ENCODE assay signal across 8 cellular contexts in genomic region chr2:39913648-39914456, GRCh38.
DNase-seq lines count a peak whose midpoint lies in the region; ATAC-seq and TF ChIP-seq lines count a peak whose summit lies in the region.

No MANE protein-coding gene starts in this region.

- peaks cover 11% of the 10 kb centered on the region for H3K27me3 Mint-ChIP-seq in activated CD4-positive, alpha-beta T cell treated with anti-CD3 and anti-CD28 coated beads for 36 hours
- peaks cover 3% of the 10 kb centered on the region for H3K27me3 Mint-ChIP-seq in GM23338 (ENCODE audit: insufficient read depth, low read depth, poor library complexity)

- no peak overlapping the region for H2BK15ac ChIP-seq in mesendoderm (replicated peaks; ENCODE audit: low read depth)

- H3K79me1 ChIP-seq in mesendoderm (ENCODE audit: low read length), result no peaks in the 10 kb centered on the region

- H3K9me2 ChIP-seq in GM23338 (ENCODE audit: insufficient read depth) (no peaks in the 10 kb centered on the region), PC-3 (replicated peaks; ENCODE audit: low read length) (no peaks in the 10 kb centered on the region)

- no peak overlapping the region for H3K4ac ChIP-seq in mesendoderm (ENCODE audit: low read depth, low read length)

- POLR2A ChIA-PET in activated CD4-positive, alpha-beta T cell treated with anti-CD3 and anti-CD28 coated beads for 36 hours (lab: Charles Lee), result interaction anchor here (0.6 kb wide), 1 partner anchor 298 kb away, joined by 3 read pairs; no protein-coding TSS in a partner anchor
- POLR2A ChIA-PET in PC-3 (lab: Charles Lee; ENCODE audit: unreplicated experiment), result no interaction called here

- H3K4me1 Mint-ChIP-seq in activated CD4-positive, alpha-beta T cell treated with anti-CD3 and anti-CD28 coated beads for 36 hours, result peaks cover 29% of the 10 kb centered on the region
- H3K4me1 Mint-ChIP-seq in GM23338, result peaks cover 20% of the 10 kb centered on the region

- intact Hi-C loops in activated CD4-positive, alpha-beta T cell treated with anti-CD3 and anti-CD28 coated beads for 36 hours (cut with DNase I, micrococcal nuclease), result loop anchor here (1.0 to 10.0 kb wide), 12 partner anchors 301 to 1869 kb away; partner anchors contain the start of gene SLC8A1 (in 2 of the 2)
- intact Hi-C loops in PC-3 (cut with micrococcal nuclease), result loop anchor here (1.0 to 10.0 kb wide), 9 partner anchors 62 to 1871 kb away; partner anchors contain the start of gene SLC8A1
- intact Hi-C loops in dorsolateral prefrontal cortex (cut with DNase I), result loop anchor here (5.0 kb wide), 3 partner anchors 638 to 1868 kb away; no protein-coding TSS in a partner anchor

- H3K27me3 ChIP-seq in GM23338 (ENCODE audit: insufficient read depth) (no peaks in the 10 kb centered on the region), PC-3 (ENCODE audit: low read length) (no peaks in the 10 kb centered on the region), dorsolateral prefrontal cortex (peaks cover 0 to 13% (median 0%) of the 10 kb centered on the region in 45 donors), mesendoderm (ENCODE audit: insufficient read depth, low read length, poor library complexity) (no peaks in the 10 kb centered on the region)

- H2AFZ ChIP-seq in GM23338 (no peak overlapping the region), PC-3 (ENCODE audit: low read length) (no peak overlapping the region)

- no peaks in the 10 kb centered on the region for H3K9me3 ChIP-seq in PC-3 (ENCODE audit: low read length)

- H3K9ac ChIP-seq in PC-3 (ENCODE audit: low read length) (no peak overlapping the region), mesendoderm (ENCODE audit: low read length) (no peak overlapping the region)

- H2AK5ac ChIP-seq in mesendoderm (ENCODE audit: low read length), result no peak overlapping the region

- H3K27ac Mint-ChIP-seq in activated CD4-positive, alpha-beta T cell treated with anti-CD3 and anti-CD28 coated beads for 36 hours, result peak overlapping the region; percentile 67
- no peak overlapping the region for H3K27ac Mint-ChIP-seq in GM23338

- H4K20me1 ChIP-seq in GM23338 (replicated peaks; ENCODE audit: insufficient read depth), result no peaks in the 10 kb centered on the region
- H4K20me1 ChIP-seq in PC-3 (ENCODE audit: low read length), result no peaks in the 10 kb centered on the region

- H3K4me1 ChIP-seq in GM23338 (ENCODE audit: insufficient read depth) (peaks cover 10% of the 10 kb centered on the region; the same call in 1 of the 2 replicates), PC-3 (ENCODE audit: insufficient read depth, low read length) (peaks cover 16% of the 10 kb centered on the region), mesendoderm (ENCODE audit: control insufficient read depth, low read depth, low read length) (no peaks in the 10 kb centered on the region)

- H3K79me2 ChIP-seq in GM23338 (replicated peaks; ENCODE audit: insufficient read depth), result no peaks in the 10 kb centered on the region
- H3K79me2 ChIP-seq in PC-3 (ENCODE audit: low read length), result no peaks in the 10 kb centered on the region
- H3K79me2 ChIP-seq in mesendoderm (ENCODE audit: control insufficient read depth, insufficient read depth, low read length), result no peaks in the 10 kb centered on the region

- no peak for DNase-seq in activated CD4-positive, alpha-beta T cell treated with anti-CD3 and anti-CD28 coated beads for 36 hours
- no peak for DNase-seq in activated CD4-positive, alpha-beta T cell treated with anti-CD3 and anti-CD28 coated beads for 1 hour
- DNase-seq in GM23338 (ENCODE audit: low spot score) (peak; percentile 81), PC-3 (peak; percentile 88), dorsolateral prefrontal cortex (no peak), mesendoderm (peak; percentile 77)
- DNase-seq in stimulated activated CD4-positive, alpha-beta T cell treated with anti-CD3 and anti-CD28 coated beads, Interleukin-4, amount 100 ng/mL, for 24 hours, result no peak

- H3K36me3 Mint-ChIP-seq in activated CD4-positive, alpha-beta T cell treated with anti-CD3 and anti-CD28 coated beads for 36 hours (ENCODE audit: low read depth), result no peaks in the 10 kb centered on the region
- H3K36me3 Mint-ChIP-seq in GM23338 (ENCODE audit: low read depth), result no peaks in the 10 kb centered on the region

- H3K4me3 Mint-ChIP-seq in activated CD4-positive, alpha-beta T cell treated with anti-CD3 and anti-CD28 coated beads for 36 hours, result no peak overlapping the region
- no peak overlapping the region for H3K4me3 Mint-ChIP-seq in GM23338

- no peak overlapping the region for H3K23ac ChIP-seq in mesendoderm (ENCODE audit: low read length)

- no CpG with 5 or more reads among the region's 5 CpGs for WGBS in mesendoderm (ENCODE audit: extremely low coverage, insufficient coverage, low lambda C conversion rate)

- H2BK120ac ChIP-seq in mesendoderm (ENCODE audit: low read depth, low read length), result no peak overlapping the region

- no peak overlapping the region for H4K5ac ChIP-seq in mesendoderm (ENCODE audit: low read length)

- CTCF ChIA-PET in activated CD4-positive, alpha-beta T cell treated with anti-CD3 and anti-CD28 coated beads for 36 hours (lab: Charles Lee), result interaction anchor here (0.6 to 2.5 kb wide), 32 partner anchors 9 to 1870 kb away, joined by 3 to 24 read pairs (median 4); no protein-coding TSS in a partner anchor
- CTCF ChIA-PET in PC-3 (lab: Charles Lee), result interaction anchor here (0.5 to 1.3 kb wide), 24 partner anchors 9 to 1486 kb away, joined by 3 to 18 read pairs (median 4); no protein-coding TSS in a partner anchor

- H3K27ac ChIP-seq in GM23338 (ENCODE audit: low read depth), result no peak overlapping the region
- no peak overlapping the region for H3K27ac ChIP-seq in PC-3 (ENCODE audit: low read length)
- H3K27ac ChIP-seq in dorsolateral prefrontal cortex, result no peak overlapping the region
- H3K27ac ChIP-seq in mesendoderm (ENCODE audit: low read depth, low read length), result no peak overlapping the region

- peak; percentile 72 for ATAC-seq in activated CD4-positive, alpha-beta T cell treated with anti-CD3 and anti-CD28 coated beads for 36 hours
- ATAC-seq in GM23338 (peak; percentile 85), PC-3 (peak; percentile 74)

- H3K9me3 Mint-ChIP-seq in activated CD4-positive, alpha-beta T cell treated with anti-CD3 and anti-CD28 coated beads for 36 hours (ENCODE audit: low read depth), result no peaks in the 10 kb centered on the region
- H3K9me3 Mint-ChIP-seq in GM23338, result no peaks in the 10 kb centered on the region

- H3K36me3 ChIP-seq in GM23338 (ENCODE audit: insufficient read depth) (no peaks in the 10 kb centered on the region), PC-3 (ENCODE audit: low read depth, low read length) (no peaks in the 10 kb centered on the region), mesendoderm (ENCODE audit: control insufficient read depth, insufficient read depth, low read length) (no peaks in the 10 kb centered on the region)

- H3F3A ChIP-seq in GM23338 (replicated peaks; ENCODE audit: low read depth), result no peaks in the 10 kb centered on the region
- H3F3A ChIP-seq in PC-3 (ENCODE audit: low read length, unreplicated experiment), result no peaks in the 10 kb centered on the region

- no peak overlapping the region for H3K56ac ChIP-seq in mesendoderm (ENCODE audit: low read length)

- no peak overlapping the region for H3K4me2 ChIP-seq in GM23338
- H3K4me2 ChIP-seq in PC-3 (ENCODE audit: low read length), result no peak overlapping the region
- H3K4me2 ChIP-seq in mesendoderm (ENCODE audit: low read length), result no peak overlapping the region

- H2BK5ac ChIP-seq in mesendoderm (ENCODE audit: low read length), result no peak overlapping the region

- BruUV-seq in PC-3 (replicated peaks; lab: Mats Ljungman, UMichigan), result no TSS peak

- H3K4me3 ChIP-seq in GM23338, result no peak overlapping the region
- no peak overlapping the region for H3K4me3 ChIP-seq in PC-3 (ENCODE audit: low read length)
- no peak overlapping the region for H3K4me3 ChIP-seq in dorsolateral prefrontal cortex
- H3K4me3 ChIP-seq in mesendoderm (ENCODE audit: low read length), result no peak overlapping the region

- TF ChIP-seq CTCF in GM23338 (conservative IDR thresholded peaks at IDR 0.05; ENCODE audit: low read depth in 2 of 2) (peak; percentile 85 to 94), LNCAP (IDR thresholded peaks at IDR 0.05) (peak; percentile 60), PC-3 (conservative IDR thresholded peaks at IDR 0.05; ENCODE audit: low read depth, low read length) (peak; percentile 90), dorsolateral prefrontal cortex (IDR thresholded peaks at IDR 0.05 in 54 of 56, conservative IDR thresholded peaks at IDR 0.05 in 2 of 56; ENCODE audit: low read depth in 1 of 56, partially characterized antibody in 56 of 56) (peak; percentile 65 to 94 (median 82))

- no peak overlapping the region for H3K18ac ChIP-seq in mesendoderm (ENCODE audit: low read length)

- H4K8ac ChIP-seq in mesendoderm (ENCODE audit: low read depth, low read length), result no peak overlapping the region

TF ChIP-seq in GM23338, 12 proteins besides CTCF, POLR2A, EP300 and RAD21:
- TF ChIP-seq ETS1 (IDR thresholded peaks at IDR 0.05) (no peak), ZNF331 (CRISPR knock-in tag; IDR thresholded peaks at IDR 0.05; ENCODE audit: low read depth) (no peak), ZNF114 (CRISPR knock-in tag; IDR thresholded peaks at IDR 0.05) (no peak), STAT1 (IDR thresholded peaks at IDR 0.05; ENCODE audit: unreplicated experiment) (no peak), EZH2 (IDR thresholded peaks at IDR 0.05; ENCODE audit: low read depth, unreplicated experiment) (no peak), CREB1 (CRISPR knock-in tag; IDR thresholded peaks at IDR 0.05; ENCODE audit: low read depth) (no peak), POLR2AphosphoS5 (IDR thresholded peaks at IDR 0.05; ENCODE audit: low read depth) (no peak)
TF ChIP-seq in GM23338: peak in this region for 0.

Comparison
In these comparisons a context has a peak if more than half of its experiments do, and no peak if none do; other contexts are left out.
1. DNase-seq: peak in GM23338 (single experiment), PC-3 (single experiment) and mesendoderm (single experiment); none in activated CD4-positive, alpha-beta T cell treated with anti-CD3 and anti-CD28 coated beads for 36 hours (single experiment), activated CD4-positive, alpha-beta T cell treated with anti-CD3 and anti-CD28 coated beads for 1 hour (single experiment), dorsolateral prefrontal cortex (0 of 10) and stimulated activated CD4-positive, alpha-beta T cell treated with anti-CD3 and anti-CD28 coated beads, Interleukin-4, amount 100 ng/mL, for 24 hours (single experiment).
2. Peak in every context shown above with its lines, with median percentiles within 50 percentile points of each other: ATAC-seq and CTCF ChIP-seq.